14 cellular contexts compared by ENCODE assay signal in the genomic region with DNA sequence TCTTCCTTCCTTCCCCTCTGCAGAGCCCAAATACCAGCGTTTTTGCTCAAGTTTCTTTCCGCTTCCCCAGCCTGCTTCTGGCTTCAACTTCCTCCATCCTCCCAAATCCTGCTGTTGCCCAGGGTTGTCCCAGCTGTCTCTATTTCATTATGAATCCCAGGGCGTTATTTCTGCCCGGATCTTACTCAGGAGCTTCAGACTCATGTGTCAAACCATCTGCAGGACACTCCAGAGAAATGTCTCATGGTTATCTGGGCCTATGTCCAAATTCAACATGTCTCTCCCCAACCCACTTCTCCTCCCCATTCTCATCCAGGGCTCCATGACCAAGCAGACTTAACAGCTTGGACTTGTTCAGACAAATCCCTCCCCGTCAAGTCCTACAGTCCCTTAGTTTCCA. TPM values are rescaled to one million over a fixed set of nuclear protein-coding genes. Genes with fewer than 3 reads are reported as not detected.
DNase-seq lines count a peak whose midpoint lies in the region; ATAC-seq and TF ChIP-seq lines count a peak whose summit lies in the region.
"Had no signal": no experiment of that assay in that cellular context is flagged by ENCODE, and none has a peak within 500 bp of the region (broad histone marks: within the 10 kb centered on the region; RNA-seq: fewer than 3 reads in every experiment).

No MANE protein-coding gene starts in this region.

- H3K4me3 ChIP-seq in ACC112 (ENCODE audit: low read depth, low read length) (peak overlapping the region; percentile 4; the same call in 1 of the 2 replicates), dorsolateral prefrontal cortex (no peak overlapping the region)
- H3K4me3 ChIP-seq: BLaER1, tibial artery had no signal

- H3K36me3 ChIP-seq in ACC112 (ENCODE audit: insufficient read depth, low read length), result peaks cover 7% of the 10 kb centered on the region; the same call in 1 of the 2 replicates
- H3K36me3 ChIP-seq: BLaER1, tibial artery had no signal

- TF ChIP-seq CTCF in dorsolateral prefrontal cortex (IDR thresholded peaks at IDR 0.05 in 54 of 56, conservative IDR thresholded peaks at IDR 0.05 in 2 of 56; ENCODE audit: low read depth in 1 of 56, partially characterized antibody in 56 of 56), result no peak

- H3K79me2 ChIP-seq in ACC112 (ENCODE audit: control insufficient read depth, insufficient read depth, low read length, unreplicated experiment), result peaks cover 91% of the 10 kb centered on the region

- intact Hi-C loops in dorsolateral prefrontal cortex (cut with DNase I), result loop anchor here in 1 of 2 donors (5.0 kb wide), 1 partner anchor 37 kb away; no protein-coding TSS in a partner anchor

- peak overlapping the region; percentile 80 for H3K27ac ChIP-seq in ACC112 (ENCODE audit: low read depth, low read length)
- H3K27ac ChIP-seq in dorsolateral prefrontal cortex, result peak overlapping the region in 32 of 59 donors; percentile 10 to 58 (median 35)
- H3K27ac ChIP-seq: BLaER1, HL-60, tibial artery had no signal

- H3K27me3 ChIP-seq in ACC112 (ENCODE audit: insufficient read depth, low read length), result no peaks in the 10 kb centered on the region
- no peaks in the 10 kb centered on the region for H3K27me3 ChIP-seq in dorsolateral prefrontal cortex
- H3K27me3 ChIP-seq: BLaER1, tibial artery had no signal

- no peak overlapping the region for H2AFZ ChIP-seq in ACC112 (ENCODE audit: low read length, unreplicated experiment)

- DNase-seq in HPDE6-E6E7 (ENCODE audit: extremely low spot score), result peak; percentile 41
- DNase-seq in dorsolateral prefrontal cortex, result no peak
- peak; percentile 41 to 87 for DNase-seq in lung microvascular endothelial cell (ENCODE audit: low read depth in 2 of 2)
- DNase-seq in COR-L47 (lab: John Stamatoyannopoulos, UW), result no peak
- DNase-seq in NCI-H524 (lab: John Stamatoyannopoulos, UW), result no peak
- no peak for DNase-seq in NCI-H526 treated with DMSO at 0.1 percent for 48 hours (lab: John Stamatoyannopoulos, UW)
- DNase-seq: NCI-H1105 treated with DMSO at 0.1 percent for 48 hours, RPMI8226, tibial artery had no signal

- H3K4me1 ChIP-seq in ACC112 (ENCODE audit: control insufficient read depth, insufficient read depth, low read length, unreplicated experiment), result peaks cover 28% of the 10 kb centered on the region

- ATAC-seq in GM19351 (IDR thresholded peaks at IDR 0.05; ENCODE audit: unreplicated experiment), result no peak
- ATAC-seq: WTC11 had no signal

RNA-seq across cellular contexts. Expression of gene ARHGAP22, which starts 15.6 kb away (rescaled TPM):
- 100 to 1,000 TPM in 1 of 120 experiments, 10 to 100 TPM in 119; 17.5 to 100 (median 34.4) TPM for total RNA-seq in dorsolateral prefrontal cortex
- total RNA-seq in lung microvascular endothelial cell, result 1.4 and 7.0 TPM in 2 replicates

Comparison
In these comparisons a context has a peak if more than half of its experiments do, and no peak if none do; other contexts are left out.
1. DNase-seq: peak in HPDE6-E6E7 (single experiment) and lung microvascular endothelial cell (2 of 2); none in dorsolateral prefrontal cortex (0 of 10), COR-L47 (single experiment), NCI-H524 (0 of 2) and NCI-H526 treated with DMSO at 0.1 percent for 48 hours (single experiment).